Comparison of ENCODE assay signal across 26 cellular contexts in genomic region chr4:44149242-44149641, GRCh38.
"Had no signal": no experiment of that assay in that cellular context is flagged by ENCODE, and none has a peak within 500 bp of the region (broad histone marks: within the 10 kb centered on the region; RNA-seq: fewer than 3 reads in every experiment).

No MANE protein-coding gene starts in this region.

- H3K27ac ChIP-seq: esophagus squamous epithelium, ovary, psoas muscle, spleen, suprapubic skin, tibial artery, upper lobe of right lung had no signal

- H3K4me3 ChIP-seq: esophagus squamous epithelium, ovary, psoas muscle, spleen, suprapubic skin, tibial artery, upper lobe of right lung had no signal

- H3K27ac Mint-ChIP-seq: activated CD4-positive, alpha-beta T cell treated with anti-CD3 and anti-CD28 coated beads for 36 hours; activated naive CD4-positive, alpha-beta T cell treated with anti-CD3 and anti-CD28 coated beads, Interleukin-2, amount 10 ng/mL, durations not matched to agents 7 days and 5 days; activated naive CD8-positive, alpha-beta T cell treated with anti-CD3 and anti-CD28 coated beads, Interleukin-2, amount 10 ng/mL, durations not matched to agents 7 days and 5 days; activated T-helper 1 cell treated with anti-CD3 and anti-CD28 coated beads, Interleukin-12 subunit alpha, Interleukin-12 subunit beta, Interleukin-2, Interleukin-4 antibody, amounts not matched to agents 30 ng/mL and 10 ng/mL and 1 ng/mL, durations not matched to agents 14 hours and 24 hours and 36 hours; T-helper 2 cell treated with Interferon-gamma antibody and Interleukin-4, amounts not matched to agents 5 μg/mL and 100 μg/mL, for 36 hours had no signal

- H3K4me3 Mint-ChIP-seq: activated CD4-positive, alpha-beta T cell treated with anti-CD3 and anti-CD28 coated beads for 36 hours; activated naive CD4-positive, alpha-beta T cell treated with anti-CD3 and anti-CD28 coated beads, Interleukin-2, amount 10 ng/mL, durations not matched to agents 7 days and 5 days; activated naive CD8-positive, alpha-beta T cell treated with anti-CD3 and anti-CD28 coated beads, Interleukin-2, amount 10 ng/mL, durations not matched to agents 7 days and 5 days; activated T-helper 1 cell treated with anti-CD3 and anti-CD28 coated beads, Interleukin-12 subunit alpha, Interleukin-12 subunit beta, Interleukin-2, Interleukin-4 antibody, amounts not matched to agents 30 ng/mL and 10 ng/mL and 1 ng/mL, durations not matched to agents 14 hours and 24 hours and 36 hours; endodermal cell; naive B cell; T-helper 2 cell treated with Interferon-gamma antibody and Interleukin-4, amounts not matched to agents 5 μg/mL and 100 μg/mL, for 36 hours had no signal

- H3K9me3 ChIP-seq: ovary, suprapubic skin, tibial artery, upper lobe of right lung had no signal

- H3K4me1 Mint-ChIP-seq: activated CD4-positive, alpha-beta T cell treated with anti-CD3 and anti-CD28 coated beads for 36 hours; activated naive CD4-positive, alpha-beta T cell treated with anti-CD3 and anti-CD28 coated beads, Interleukin-2, amount 10 ng/mL, durations not matched to agents 7 days and 5 days; activated naive CD8-positive, alpha-beta T cell treated with anti-CD3 and anti-CD28 coated beads, Interleukin-2, amount 10 ng/mL, durations not matched to agents 7 days and 5 days; naive B cell had no signal

- H3K36me3 Mint-ChIP-seq: activated naive CD4-positive, alpha-beta T cell treated with anti-CD3 and anti-CD28 coated beads, Interleukin-2, amount 10 ng/mL, durations not matched to agents 7 days and 5 days; activated naive CD8-positive, alpha-beta T cell treated with anti-CD3 and anti-CD28 coated beads, Interleukin-2, amount 10 ng/mL, durations not matched to agents 7 days and 5 days; naive B cell had no signal

- ATAC-seq: activated CD4-positive, alpha-beta T cell treated with anti-CD3 and anti-CD28 coated beads for 36 hours; left ventricle myocardium superior; psoas muscle; upper lobe of right lung had no signal

- DNase-seq: activated CD4-positive, alpha-beta T cell treated with anti-CD3 and anti-CD28 coated beads for 36 hours; activated CD4-positive, alpha-beta T cell treated with anti-CD3 and anti-CD28 coated beads, Interleukin-2, amount 50 U/mL, for 4 hours; activated CD4-positive, CD25-positive, alpha-beta regulatory T cell; activated effector memory CD4-positive, alpha-beta T cell treated with anti-CD3 and anti-CD28 coated beads, Interleukin-2, amount 50 U/mL, for 16 hours; activated naive CD4-positive, alpha-beta T cell treated with anti-CD3 and anti-CD28 coated beads, Interleukin-2, amount 10 ng/mL, durations not matched to agents 7 days and 5 days; activated naive CD8-positive, alpha-beta T cell treated with anti-CD3 and anti-CD28 coated beads, Interleukin-2, amount 10 ng/mL, durations not matched to agents 7 days and 5 days; amniotic stem cell; caudate nucleus; cortex of kidney; endodermal cell; esophagus squamous epithelium; left ventricle myocardium superior; mammary epithelial cell; naive B cell; ovary; psoas muscle; spleen; stimulated activated naive CD4-positive, alpha-beta T cell; T-helper 1 cell; tibial artery; upper lobe of right lung had no signal

- H3K27me3 Mint-ChIP-seq: activated naive CD4-positive, alpha-beta T cell treated with anti-CD3 and anti-CD28 coated beads, Interleukin-2, amount 10 ng/mL, durations not matched to agents 7 days and 5 days; activated naive CD8-positive, alpha-beta T cell treated with anti-CD3 and anti-CD28 coated beads, Interleukin-2, amount 10 ng/mL, durations not matched to agents 7 days and 5 days; naive B cell had no signal

- H3K36me3 ChIP-seq: esophagus squamous epithelium, ovary, spleen, suprapubic skin, tibial artery, upper lobe of right lung had no signal

- FAIRE-seq: frontal cortex, islet of Langerhans had no signal

- H3K27me3 ChIP-seq: esophagus squamous epithelium, ovary, spleen, suprapubic skin, tibial artery, upper lobe of right lung had no signal

- H3K9me3 Mint-ChIP-seq: activated naive CD4-positive, alpha-beta T cell treated with anti-CD3 and anti-CD28 coated beads, Interleukin-2, amount 10 ng/mL, durations not matched to agents 7 days and 5 days; activated T-helper 1 cell treated with anti-CD3 and anti-CD28 coated beads, Interleukin-12 subunit alpha, Interleukin-12 subunit beta, Interleukin-2, Interleukin-4 antibody, amounts not matched to agents 30 ng/mL and 10 ng/mL and 1 ng/mL, durations not matched to agents 14 hours and 24 hours and 36 hours had no signal

- H3K4me1 ChIP-seq: psoas muscle, spleen, suprapubic skin, tibial artery, upper lobe of right lung had no signal
